In genomic region chr11:65540290-65541092, GRCh38 we compare ENCODE assay signal across 1 cellular context.
TF ChIP-seq lines count a peak whose summit lies in the region.

No MANE protein-coding gene starts in this region.

TF ChIP-seq in GM12878, 131 proteins besides CTCF, POLR2A, EP300 and RAD21 (continued from another document and continues in another):
- TF ChIP-seq MXI1 (IDR thresholded peaks at IDR 0.05; ENCODE audit: low read depth, low read length) (peak; percentile 32; the same call in 1 of the 2 replicates), USF2 (IDR thresholded peaks at IDR 0.05; ENCODE audit: borderline replicate concordance, low read depth, low read length) (peak; percentile 1), HDAC6 (IDR thresholded peaks at IDR 0.05; ENCODE audit: unreplicated experiment) (no peak), MTA2 (IDR thresholded peaks at IDR 0.05; ENCODE audit: low read depth) (peak; percentile 9; the same call in 1 of the 2 replicates), MAX (IDR thresholded peaks at IDR 0.05; ENCODE audit: low read depth, low read length) (peak; percentile 33), ZNF207 (IDR thresholded peaks at IDR 0.05; ENCODE audit: borderline replicate concordance) (no peak), WRNIP1 (IDR thresholded peaks at IDR 0.05; ENCODE audit: borderline replicate concordance, low read depth, low read length) (no peak), NRF1 (conservative IDR thresholded peaks at IDR 0.05; ENCODE audit: low read depth, low read length) (no peak), EED (IDR thresholded peaks at IDR 0.05; ENCODE audit: low read depth) (peak; percentile 59; the same call in 1 of the 2 replicates), RAD51 (IDR thresholded peaks at IDR 0.05) (no peak), NBN (IDR thresholded peaks at IDR 0.05) (peak; percentile 77; the same call in 1 of the 2 replicates), BMI1 (IDR thresholded peaks at IDR 0.05; ENCODE audit: borderline replicate concordance) (no peak), IRF5 (IDR thresholded peaks at IDR 0.05; ENCODE audit: borderline replicate concordance) (no peak), NFXL1 (IDR thresholded peaks at IDR 0.05; ENCODE audit: borderline replicate concordance) (no peak), CBX5 (IDR thresholded peaks at IDR 0.05; ENCODE audit: low read depth) (no peak), ASH2L (IDR thresholded peaks at IDR 0.05; ENCODE audit: borderline replicate concordance, low read depth) (no peak), SRF (IDR thresholded peaks at IDR 0.05; ENCODE audit: low read depth in 2 of 2, low read length in 2 of 2) (no peak), RBBP5 (conservative IDR thresholded peaks at IDR 0.05) (no peak), MEF2A (IDR thresholded peaks at IDR 0.05; ENCODE audit: insufficient read depth, low read depth, low read length) (no peak), SMC3 (IDR thresholded peaks at IDR 0.05; ENCODE audit: borderline replicate concordance, low read length) (peak; percentile 73), PAX8 (IDR thresholded peaks at IDR 0.05) (no peak), DPF2 (IDR thresholded peaks at IDR 0.05) (peak; percentile 77), NFYA (IDR thresholded peaks at IDR 0.05; ENCODE audit: borderline replicate concordance, low read depth, low read length) (no peak), SPI1 (IDR thresholded peaks at IDR 0.05; ENCODE audit: borderline replicate concordance, insufficient read depth, low read depth, low read length) (no peak), FOS (IDR thresholded peaks at IDR 0.05; ENCODE audit: borderline replicate concordance, extremely low read depth, insufficient read length) (no peak), NR2C2 (IDR thresholded peaks at IDR 0.05; ENCODE audit: borderline replicate concordance, control insufficient read depth, insufficient read length, low read depth) (no peak), GATAD2B (conservative IDR thresholded peaks at IDR 0.05; ENCODE audit: low read depth) (peak; percentile 81), LARP7 (IDR thresholded peaks at IDR 0.05) (peak; percentile 53), ZNF592 (IDR thresholded peaks at IDR 0.05) (no peak), EZH2 (IDR thresholded peaks at IDR 0.05; ENCODE audit: borderline replicate concordance, control insufficient read depth, low read depth, low read length) (no peak), SIN3A (IDR thresholded peaks at IDR 0.05; ENCODE audit: low read depth, low read length) (no peak), JUNB (IDR thresholded peaks at IDR 0.05) (no peak), MYB (IDR thresholded peaks at IDR 0.05; ENCODE audit: borderline replicate concordance, low read depth, low read length) (no peak), RCOR1 (conservative IDR thresholded peaks at IDR 0.05; ENCODE audit: low read depth, low read length) (0 out of 2 replicates have a peak, but pooled peaks have one; percentile 8), SREBF1 (IDR thresholded peaks at IDR 0.05; ENCODE audit: low read length) (no peak), PRDM15 (CRISPR knock-in tag; IDR thresholded peaks at IDR 0.05) (no peak), KAT2A (conservative IDR thresholded peaks at IDR 0.05; ENCODE audit: control insufficient read depth, low read depth, low read length) (no peak), CREM (IDR thresholded peaks at IDR 0.05; ENCODE audit: low read depth) (0 out of 2 replicates have a peak, but pooled peaks have one; percentile 43), SMAD1 (IDR thresholded peaks at IDR 0.05; ENCODE audit: low read depth, partially characterized antibody) (no peak), FOXK2 (IDR thresholded peaks at IDR 0.05) (no peak), TCF12 (IDR thresholded peaks at IDR 0.05; ENCODE audit: low read depth, low read length) (peak; percentile 11; the same call in 1 of the 2 replicates), ZNF274 (IDR thresholded peaks at IDR 0.05; ENCODE audit: insufficient read depth, insufficient read length) (no peak), REST (IDR thresholded peaks at IDR 0.05; ENCODE audit: low read depth, low read length) (no peak), RB1 (IDR thresholded peaks at IDR 0.05; ENCODE audit: borderline replicate concordance) (peak; percentile 87), POLR2AphosphoS2 (IDR thresholded peaks at IDR 0.05; ENCODE audit: low read depth, low read length) (0 out of 2 replicates have a peak, but pooled peaks have one; percentile 36), SUZ12 (IDR thresholded peaks at IDR 0.05; ENCODE audit: unreplicated experiment) (no peak), TAF1 (IDR thresholded peaks at IDR 0.05; ENCODE audit: borderline replicate concordance, low read depth, low read length) (no peak; the same call in 1 of the 2 replicates), ZNF384 (IDR thresholded peaks at IDR 0.05; ENCODE audit: borderline replicate concordance, low read depth, low read length) (no peak), CHD4 (IDR thresholded peaks at IDR 0.05) (no peak), HSF1 (IDR thresholded peaks at IDR 0.05; ENCODE audit: low read depth, low read length) (no peak), ZBED1 (IDR thresholded peaks at IDR 0.05; ENCODE audit: borderline replicate concordance) (no peak), JUND (IDR thresholded peaks at IDR 0.05; ENCODE audit: low read depth, low read length) (no peak), TARDBP (IDR thresholded peaks at IDR 0.05; ENCODE audit: borderline replicate concordance) (no peak), IRF4 (IDR thresholded peaks at IDR 0.05; ENCODE audit: low read depth, low read length) (no peak), MTA3 (IDR thresholded peaks at IDR 0.05; ENCODE audit: borderline replicate concordance, low read length) (no peak), GABPA (IDR thresholded peaks at IDR 0.05; ENCODE audit: low read depth) (no peak), CBX3 (IDR thresholded peaks at IDR 0.05; ENCODE audit: borderline replicate concordance, low read depth) (no peak)
